26 cellular contexts compared by ENCODE assay signal in genomic region chr4:81790477-81790876, GRCh38.
"Had no signal": no experiment of that assay in that cellular context is flagged by ENCODE, and none has a peak within 500 bp of the region (broad histone marks: within the 10 kb centered on the region; RNA-seq: fewer than 3 reads in every experiment).

No MANE protein-coding gene starts in this region.

- H3K36me3 ChIP-seq: colonic mucosa, esophagus squamous epithelium, left ventricle myocardium inferior, lower lobe of right lung, neutrophil, pancreas, right atrium auricular region, stomach, thyroid gland had no signal

- H3K36me3 Mint-ChIP-seq: immature natural killer cell; natural killer cell treated with Interleukin-12 subunit alpha and Interleukin-12 subunit beta and Interleukin-15 and Interleukin-18, amount 100 ng/mL, for 72 hours; stimulated activated effector memory CD8-positive, alpha-beta T cell treated with anti-CD3 and anti-CD28 coated beads, Interleukin-12 subunit alpha, Interleukin-12 subunit beta, amount 100 ng/mL, for 72 hours had no signal

- ATAC-seq: left colon; lower lobe of right lung; natural killer cell treated with Interleukin-12 subunit alpha and Interleukin-12 subunit beta and Interleukin-15 and Interleukin-18, amount 100 ng/mL, for 72 hours; pancreas; sciatic nerve; stimulated activated effector memory CD8-positive, alpha-beta T cell treated with anti-CD3 and anti-CD28 coated beads, Interleukin-12 subunit alpha, Interleukin-12 subunit beta, amount 100 ng/mL, for 72 hours had no signal

- H3K27ac Mint-ChIP-seq: immature natural killer cell; natural killer cell treated with Interleukin-12 subunit alpha and Interleukin-12 subunit beta and Interleukin-15 and Interleukin-18, amount 100 ng/mL, for 72 hours; stimulated activated effector memory CD8-positive, alpha-beta T cell treated with anti-CD3 and anti-CD28 coated beads, Interleukin-12 subunit alpha, Interleukin-12 subunit beta, amount 100 ng/mL, for 72 hours had no signal

- H3K9me3 ChIP-seq: colonic mucosa, esophagus squamous epithelium, lower lobe of right lung, neutrophil, pancreas, right atrium auricular region, stomach, thyroid gland had no signal

- H3K9me3 Mint-ChIP-seq: immature natural killer cell; natural killer cell treated with Interleukin-12 subunit alpha and Interleukin-12 subunit beta and Interleukin-15 and Interleukin-18, amount 100 ng/mL, for 72 hours; neural crest cell; stimulated activated effector memory CD8-positive, alpha-beta T cell treated with anti-CD3 and anti-CD28 coated beads, Interleukin-12 subunit alpha, Interleukin-12 subunit beta, amount 100 ng/mL, for 72 hours had no signal

- H3K27me3 Mint-ChIP-seq: natural killer cell treated with Interleukin-12 subunit alpha and Interleukin-12 subunit beta and Interleukin-15 and Interleukin-18, amount 100 ng/mL, for 72 hours had no signal

- H3K27ac ChIP-seq: colonic mucosa, esophagus squamous epithelium, left ventricle myocardium inferior, lower lobe of right lung, neutrophil, pancreas, right atrium auricular region, stomach, thyroid gland had no signal

- H3K4me1 ChIP-seq: colonic mucosa, thyroid gland had no signal

- DNase-seq: colonic mucosa; dermis blood vessel endothelial cell; effector memory CD4-positive, alpha-beta T cell; esophagus squamous epithelium; foreskin melanocyte; hypothalamus; immature natural killer cell; islet precursor cell; kidney glomerular epithelial cell; left colon; left ventricle myocardium inferior; lower lobe of right lung; pancreas; stimulated activated CD4-positive, alpha-beta T cell treated with anti-CD3 and anti-CD28 coated beads, Interleukin-2, amount 100 ng/mL, for 24 hours; stimulated activated CD4-positive, alpha-beta T cell treated with anti-CD3 and anti-CD28 coated beads, Interleukin-4, amount 100 ng/mL, for 24 hours; stimulated activated naive CD4-positive, alpha-beta T cell treated with Interleukin-2 at 50 U/mL for 16 hours; stomach; thyroid gland; trophoblast cell had no signal

- FAIRE-seq: endothelial cell of umbilical vein, pancreas had no signal

- H3K4me3 Mint-ChIP-seq: immature natural killer cell; natural killer cell treated with Interleukin-12 subunit alpha and Interleukin-12 subunit beta and Interleukin-15 and Interleukin-18, amount 100 ng/mL, for 72 hours; neural crest cell; stimulated activated effector memory CD8-positive, alpha-beta T cell treated with anti-CD3 and anti-CD28 coated beads, Interleukin-12 subunit alpha, Interleukin-12 subunit beta, amount 100 ng/mL, for 72 hours had no signal

- H3K4me1 Mint-ChIP-seq: neural crest cell had no signal

- H3K4me3 ChIP-seq: colonic mucosa, esophagus squamous epithelium, left ventricle myocardium inferior, lower lobe of right lung, pancreas, right atrium auricular region, stomach, thyroid gland had no signal

- H3K27me3 ChIP-seq: colonic mucosa, esophagus squamous epithelium, neutrophil, pancreas, right atrium auricular region, stomach, thyroid gland had no signal
